Comparison of ENCODE assay signal across 11 cellular contexts in the genomic region with DNA sequence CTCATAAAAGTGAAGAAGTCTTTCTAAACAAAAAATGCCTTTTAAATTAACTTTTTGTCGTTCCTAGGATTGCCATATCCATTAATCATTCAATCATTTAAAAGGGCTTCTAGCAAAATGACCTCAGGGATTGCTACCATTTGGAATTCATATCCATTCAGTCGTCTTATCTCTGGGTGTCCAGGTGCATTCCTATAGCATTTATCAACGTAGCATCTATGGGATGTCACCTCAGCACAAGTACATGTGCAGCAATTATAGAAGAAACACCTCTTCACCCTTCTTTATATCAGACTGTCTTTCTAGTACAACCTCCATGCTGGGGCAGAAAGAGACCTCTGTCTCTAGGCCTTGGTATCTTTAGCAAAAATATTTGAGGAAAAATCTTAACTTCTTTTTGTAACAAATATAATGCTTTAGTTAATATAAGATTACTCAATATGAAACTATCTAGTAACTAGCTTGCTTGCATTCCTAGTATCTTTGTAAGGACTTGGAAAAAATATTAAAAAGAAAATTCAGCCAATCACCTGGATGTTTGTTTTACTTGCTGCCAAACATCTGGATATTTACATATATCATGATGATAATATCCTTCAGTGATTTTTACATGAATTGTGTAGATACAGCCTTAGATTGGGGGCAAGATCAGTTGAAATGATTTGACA.
"Had no signal": no experiment of that assay in that cellular context is flagged by ENCODE, and none has a peak within 500 bp of the region (broad histone marks: within the 10 kb centered on the region; RNA-seq: fewer than 3 reads in every experiment).

No MANE protein-coding gene starts in this region.

- ATAC-seq: activated CD8-positive, alpha-beta T cell treated with anti-CD3 and anti-CD28 coated beads for 36 hours; stimulated activated naive CD8-positive, alpha-beta T cell treated with anti-CD3 and anti-CD28 coated beads, Interleukin-15, Interleukin-2, amounts not matched to agents 100 U/mL and 50 U/mL, for 24 hours; upper lobe of right lung had no signal

- H3K36me3 Mint-ChIP-seq: memory B cell had no signal

- H3K9me3 Mint-ChIP-seq: activated CD8-positive, alpha-beta T cell treated with anti-CD3 and anti-CD28 coated beads for 36 hours had no signal

- H3K36me3 ChIP-seq: upper lobe of right lung had no signal

- H3K27me3 Mint-ChIP-seq: activated CD8-positive, alpha-beta T cell treated with anti-CD3 and anti-CD28 coated beads for 36 hours; memory B cell had no signal

- DNase-seq: activated CD8-positive, alpha-beta memory T cell treated with anti-CD3 and anti-CD28 coated beads, Interleukin-2, amount 50 U/mL, for 4 hours; activated CD8-positive, alpha-beta T cell treated with anti-CD3 and anti-CD28 coated beads for 36 hours; central memory CD4-positive, alpha-beta T cell; cortex of kidney; effector CD8-positive, alpha-beta T cell; stimulated activated CD4-positive, alpha-beta T cell treated with anti-CD3 and anti-CD28 coated beads, Interleukin-4, amount 100 ng/mL, for 1 hour; stimulated activated CD8-positive, alpha-beta memory T cell treated with anti-CD3 and anti-CD28 coated beads, Interleukin-4, amount 100 ng/mL, for 48 hours; stimulated activated naive CD8-positive, alpha-beta T cell treated with anti-CD3 and anti-CD28 coated beads, Interleukin-15, Interleukin-2, amounts not matched to agents 100 U/mL and 50 U/mL, for 24 hours; T-helper 9 cell; upper lobe of right lung had no signal

- H3K27ac ChIP-seq: upper lobe of right lung had no signal

- H3K4me1 Mint-ChIP-seq: memory B cell had no signal

- H3K27ac Mint-ChIP-seq: activated CD8-positive, alpha-beta T cell treated with anti-CD3 and anti-CD28 coated beads for 36 hours; memory B cell had no signal

- H3K27me3 ChIP-seq: upper lobe of right lung had no signal

- H3K4me1 ChIP-seq: upper lobe of right lung had no signal

- H3K9me3 ChIP-seq: upper lobe of right lung had no signal

- H3K4me3 Mint-ChIP-seq: activated CD8-positive, alpha-beta T cell treated with anti-CD3 and anti-CD28 coated beads for 36 hours; memory B cell had no signal

- H3K4me3 ChIP-seq: upper lobe of right lung had no signal
